ENCODE assay signal across 8 cellular contexts in genomic region chr19:19063183-19064097, GRCh38. TPM values are rescaled to one million over a fixed set of nuclear protein-coding genes. Genes with fewer than 3 reads are reported as not detected.
DNase-seq lines count a peak whose midpoint lies in the region; ATAC-seq and TF ChIP-seq lines count a peak whose summit lies in the region.

Gene SLC25A42 (plus strand): TSS chr19:19063994. CDS start chr19:19096125, 32,131 bp downstream.

- H3K36me3 Mint-ChIP-seq in activated CD4-positive, alpha-beta T cell treated with anti-CD3 and anti-CD28 coated beads, Interleukin-2, amount 10 ng/mL, durations not matched to agents 24 days and 14 days (ENCODE audit: low read depth) = peaks cover 2% of the 10 kb centered on the region

- H3K4me1 ChIP-seq in BE2C (no peaks in the 10 kb centered on the region), colonic mucosa (peaks cover 6% of the 10 kb centered on the region)

- H3K27ac ChIP-seq in colonic mucosa (peak within 1 kb of the TSS; percentile 23), layer of hippocampus (ENCODE audit: low read depth, low read length) (peak within 1 kb of the TSS; percentile 80)

- peaks cover 27% of the 10 kb centered on the region for H3K4me1 Mint-ChIP-seq in activated CD4-positive, alpha-beta T cell treated with anti-CD3 and anti-CD28 coated beads, Interleukin-2, amount 10 ng/mL, durations not matched to agents 24 days and 14 days

- ATAC-seq in GM19324 (IDR thresholded peaks at IDR 0.05; ENCODE audit: low FRiP score, unreplicated experiment) (peak; percentile 95), HG03469 (IDR thresholded peaks at IDR 0.05; ENCODE audit: unreplicated experiment) (peak; percentile 75)

- H3K9ac ChIP-seq in colonic mucosa (ENCODE audit: low read depth in 2 of 2, low read length in 2 of 2) = peak within 1 kb of the TSS; percentile 57 to 87

- H3K27me3 Mint-ChIP-seq in activated CD4-positive, alpha-beta T cell treated with anti-CD3 and anti-CD28 coated beads, Interleukin-2, amount 10 ng/mL, durations not matched to agents 24 days and 14 days = no peaks in the 10 kb centered on the region

- H3K4me3 ChIP-seq in BE2C (ENCODE audit: low read depth, low read length) (peak within 1 kb of the TSS; percentile 66), colonic mucosa (peak within 1 kb of the TSS; percentile 39)

- peak within 1 kb of the TSS; percentile 83 for H3K27ac Mint-ChIP-seq in activated CD4-positive, alpha-beta T cell treated with anti-CD3 and anti-CD28 coated beads, Interleukin-2, amount 10 ng/mL, durations not matched to agents 24 days and 14 days

- H3K9me3 ChIP-seq in BE2C (no peaks in the 10 kb centered on the region), colonic mucosa (no peaks in the 10 kb centered on the region)

- peak within 1 kb of the TSS; percentile 88 for H3K4me3 Mint-ChIP-seq in activated CD4-positive, alpha-beta T cell treated with anti-CD3 and anti-CD28 coated beads, Interleukin-2, amount 10 ng/mL, durations not matched to agents 24 days and 14 days

- TF ChIP-seq CTCF in BE2C (IDR thresholded peaks at IDR 0.05; ENCODE audit: low read depth, low read length) (no peak), colonic mucosa (IDR thresholded peaks at IDR 0.05) (no peak)

- intact Hi-C loops in activated CD4-positive, alpha-beta T cell treated with anti-CD3 and anti-CD28 coated beads, Interleukin-2, amount 10 ng/mL, durations not matched to agents 24 days and 14 days (cut with micrococcal nuclease) = loop anchor here (1.0 to 2.0 kb wide), 2 partner anchors 31 to 75 kb away; partner anchors contain the start of gene TMEM161A
- intact Hi-C loops in colonic mucosa (cut with DNase I) = no loop called here

- H3K9me3 Mint-ChIP-seq in activated CD4-positive, alpha-beta T cell treated with anti-CD3 and anti-CD28 coated beads, Interleukin-2, amount 10 ng/mL, durations not matched to agents 24 days and 14 days = no peaks in the 10 kb centered on the region

- H3K36me3 ChIP-seq in BE2C = peaks cover 14% of the 10 kb centered on the region
- no peaks in the 10 kb centered on the region for H3K36me3 ChIP-seq in colonic mucosa

- H3K27me3 ChIP-seq in BE2C (no peaks in the 10 kb centered on the region), colonic mucosa (no peaks in the 10 kb centered on the region), layer of hippocampus (ENCODE audit: control insufficient read depth, insufficient read depth, low read length) (no peaks in the 10 kb centered on the region)

- DNase-seq in BE2C = peak; percentile 99
- peak; percentile 95 for DNase-seq in NCI-H526 treated with DMSO at 0.1 percent for 48 hours (lab: John Stamatoyannopoulos, UW)
- DNase-seq in activated CD4-positive, alpha-beta T cell treated with anti-CD3 and anti-CD28 coated beads, Interleukin-2, amount 10 ng/mL, durations not matched to agents 24 days and 14 days = peak; percentile 100
- DNase-seq in colonic mucosa = peak; percentile 99
- DNase-seq in stimulated activated CD4-positive, alpha-beta T cell treated with anti-CD3 and anti-CD28 coated beads, Interleukin-1b, Interleukin-23, amount 100 ng/mL, for 4 hours (ENCODE audit: low read depth in 2 of 2) = peak; percentile 97

RNA-seq across cellular contexts. Expression of gene SLC25A42, which starts in this region (rescaled TPM):
- 6.4 TPM for polyA plus RNA-seq in BE2C (2012; ENCODE audit: insufficient read depth, insufficient read length, low read depth)
- total RNA-seq in activated CD4-positive, alpha-beta T cell treated with anti-CD3 and anti-CD28 coated beads, Interleukin-2, amount 10 ng/mL, durations not matched to agents 24 days and 14 days = 8.0 and 8.1 TPM in 2 replicates
- 1 to 10 TPM; 3.7 to 7.9 TPM for total RNA-seq in colonic mucosa

Comparison
In these comparisons a context has a peak if more than half of its experiments do, and no peak if none do; other contexts are left out.
1. Peak in every context shown above with its lines: DNase-seq, ATAC-seq, H3K4me3 ChIP-seq and H3K27ac ChIP-seq.